Comparison of ENCODE assay signal across 1 cellular context in the genomic region with DNA sequence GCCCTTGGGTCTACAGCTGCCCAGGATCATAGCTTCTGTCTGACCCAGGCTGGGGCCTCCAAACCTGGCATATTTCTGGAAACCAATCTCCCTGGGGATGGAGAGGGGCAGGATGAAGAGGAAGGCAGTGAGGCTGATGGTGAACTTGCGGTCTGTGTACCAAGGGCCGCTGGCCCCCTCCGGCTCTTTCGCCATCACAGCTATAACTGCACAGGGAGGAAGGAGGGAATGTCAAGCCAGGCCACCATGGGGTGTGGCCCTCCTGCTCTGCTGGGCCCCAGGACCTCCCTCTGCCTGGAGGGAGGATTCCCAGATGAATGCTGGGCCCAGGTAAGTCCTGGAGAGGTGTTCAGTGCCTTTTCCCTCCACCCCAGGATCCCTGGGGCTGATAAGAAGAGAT.
TF ChIP-seq lines count a peak whose summit lies in the region.

No MANE protein-coding gene starts in this region.

TF ChIP-seq in IMR-90, 13 proteins besides CTCF, POLR2A, EP300 and RAD21:
- no peak for TF ChIP-seq CHD1 (IDR thresholded peaks at IDR 0.05; ENCODE audit: low read depth, low read length)
- TF ChIP-seq FOS (IDR thresholded peaks at IDR 0.05; ENCODE audit: low read depth, low read length): no peak
- TF ChIP-seq SMC3 (IDR thresholded peaks at IDR 0.05; ENCODE audit: low read depth, low read length): no peak
- no peak for TF ChIP-seq NFE2L2 (IDR thresholded peaks at IDR 0.05; ENCODE audit: low read depth, low read length)
- TF ChIP-seq MAFK (IDR thresholded peaks at IDR 0.05; ENCODE audit: low read depth, low read length): no peak
- TF ChIP-seq MXI1 (IDR thresholded peaks at IDR 0.05; ENCODE audit: borderline replicate concordance, low read depth, low read length): no peak
- TF ChIP-seq CEBPB (IDR thresholded peaks at IDR 0.05; ENCODE audit: low read depth, low read length): no peak
- TF ChIP-seq BHLHE40 (IDR thresholded peaks at IDR 0.05; ENCODE audit: low read depth, low read length): no peak
- TF ChIP-seq MAZ (IDR thresholded peaks at IDR 0.05; ENCODE audit: borderline replicate concordance, low read depth, low read length): no peak
- TF ChIP-seq RFX5 (IDR thresholded peaks at IDR 0.05; ENCODE audit: low read depth, low read length): no peak
